In genomic region chr7:37182011-37182478, GRCh38 we compare ENCODE assay signal across 8 cellular contexts.
DNase-seq lines count a peak whose midpoint lies in the region; ATAC-seq and TF ChIP-seq lines count a peak whose summit lies in the region.

No MANE protein-coding gene starts in this region.

- TF ChIP-seq CTCF in AG04450 (IDR thresholded peaks at IDR 0.05; ENCODE audit: low read depth, low read length) (peak; percentile 94), lower leg skin (IDR thresholded peaks at IDR 0.05) (peak in 1 of 3 donors; percentile 72)

- 3 to 4% methylated on average over 7 of the region's 7 CpGs for WGBS in lower leg skin, 2 donors

- intact Hi-C loops in lower leg skin (cut with DNase I; ENCODE audit: low total_unique reads) = loop anchor here (10.0 kb wide), 1 partner anchor 197 kb away; no protein-coding TSS in a partner anchor

- no peak for TF ChIP-seq POLR2A in lower leg skin (IDR thresholded peaks at IDR 0.05)

- no peak overlapping the region for H3K27ac ChIP-seq in AG04450 (ENCODE audit: low read depth, low read length)

- ATAC-seq in GM18867 (IDR thresholded peaks at IDR 0.05; ENCODE audit: unreplicated experiment) (peak; percentile 91), HG03342 (IDR thresholded peaks at IDR 0.05; ENCODE audit: unreplicated experiment) (peak; percentile 96)

- H3K4me3 ChIP-seq in AG04450 (ENCODE audit: low read depth, low read length) (no peak overlapping the region), lower leg skin (ENCODE audit: low read depth, poor library complexity, severe bottlenecking) (no peak overlapping the region)

- CTCF ChIA-PET in AG04450 (lab: Charles Lee) = interaction anchor here (0.6 to 13.2 kb wide), 46 partner anchors 9 to 1658 kb away, joined by 3 to 313 read pairs (median 4); no protein-coding TSS in a partner anchor

- no peaks in the 10 kb centered on the region for H3K27me3 ChIP-seq in AG04450 (ENCODE audit: control insufficient read depth, insufficient read depth, low read length)

- H3K9me3 ChIP-seq in AG04450 (ENCODE audit: control insufficient read depth, insufficient read depth, low read length) = no peaks in the 10 kb centered on the region

- DNase-seq in AG04450 (ENCODE audit: low read depth, low spot score) (peak; percentile 32), NCI-H460 (ENCODE audit: extremely low read depth, low read depth) (peak; percentile 64), ecto neural progenitor cell (ENCODE audit: low spot score) (peak; percentile 87), lower leg skin (ENCODE audit: low spot score in 2 of 2) (peak; percentile 60 to 94)
- DNase-seq in activated CD4-positive, alpha-beta T cell treated with anti-CD3 and anti-CD28 coated beads, Interleukin-2, amount 50 U/mL, for 1 hour = peak; percentile 78
- DNase-seq in stimulated activated CD8-positive, alpha-beta memory T cell treated with anti-CD3 and anti-CD28 coated beads, Interleukin-12 subunit alpha, Interleukin-12 subunit beta, amount 100 ng/mL, for 1 hour (ENCODE audit: low read depth) = peak; percentile 65

- POLR2A ChIA-PET in AG04450 (lab: Yijun Ruan, JAX) = no interaction called here

Comparison
In these comparisons a context has a peak if more than half of its experiments do, and no peak if none do; other contexts are left out.
1. DNase-seq: peak in every context shown above with its lines; median percentile 87 in ecto neural progenitor cell; 78 in activated CD4-positive, alpha-beta T cell treated with anti-CD3 and anti-CD28 coated beads, Interleukin-2, amount 50 U/mL, for 1 hour; 77 in lower leg skin; 65 in stimulated activated CD8-positive, alpha-beta memory T cell treated with anti-CD3 and anti-CD28 coated beads, Interleukin-12 subunit alpha, Interleukin-12 subunit beta, amount 100 ng/mL, for 1 hour; 64 in NCI-H460; 32 in AG04450.